In genomic region chr7:81294897-81295515, GRCh38 we compare ENCODE assay signal across 24 cellular contexts.
DNase-seq lines count a peak whose midpoint lies in the region; ATAC-seq and TF ChIP-seq lines count a peak whose summit lies in the region.
"Had no signal": no experiment of that assay in that cellular context is flagged by ENCODE, and none has a peak within 500 bp of the region (broad histone marks: within the 10 kb centered on the region; RNA-seq: fewer than 3 reads in every experiment).

No MANE protein-coding gene starts in this region.

- peaks cover 0 to 2% (median 0%) of the 10 kb centered on the region in 3 donors for H3K27me3 Mint-ChIP-seq in CD14-positive monocyte (ENCODE audit: low read depth in 3 of 3)
- no peaks in the 10 kb centered on the region for H3K27me3 Mint-ChIP-seq in stimulated activated naive B cell treated with anti-CD40 and anti-IgM and Interleukin-4, amounts not matched to agents 10 μg/mL and 1 μg/mL and 100 μg/mL, for 72 hours
- H3K27me3 Mint-ChIP-seq: CD8-positive, alpha-beta memory T cell had no signal

- 74 to 81% methylated on average over 10 to 12 of the region's 12 CpGs for WGBS in testis, 2 donors

- H3K9me3 ChIP-seq in testis = no peaks in the 10 kb centered on the region
- H3K9me3 ChIP-seq: MG63 had no signal

- H3K4me1 ChIP-seq in testis = no peaks in the 10 kb centered on the region

- peaks cover 0 to 4% (median 2%) of the 10 kb centered on the region in 7 donors for H3K9me3 Mint-ChIP-seq in CD14-positive monocyte
- peaks cover 4 to 5% of the 10 kb centered on the region in 2 donors for H3K9me3 Mint-ChIP-seq in stimulated activated naive B cell treated with anti-CD40 and anti-IgM and Interleukin-4, amounts not matched to agents 10 μg/mL and 1 μg/mL and 100 μg/mL, for 72 hours

- no peak overlapping the region for H3K4me3 Mint-ChIP-seq in CD14-positive monocyte
- no peak overlapping the region for H3K4me3 Mint-ChIP-seq in stimulated activated naive B cell treated with anti-CD40 and anti-IgM and Interleukin-4, amounts not matched to agents 10 μg/mL and 1 μg/mL and 100 μg/mL, for 72 hours
- H3K4me3 Mint-ChIP-seq: CD8-positive, alpha-beta memory T cell had no signal

- DNase-seq in CD14-positive monocyte (ENCODE audit: low spot score) (peak; percentile 41), dorsolateral prefrontal cortex (peak in 9 of 10 donors; percentile 4 to 80 (median 53)), occipital lobe (lab: John Stamatoyannopoulos, UW) (peak; percentile 32), NCI-H510A treated with DMSO at 0.1 percent for 48 hours (lab: John Stamatoyannopoulos, UW) (no peak), testis (no peak)
- no peak for DNase-seq in stimulated activated naive B cell treated with anti-CD40 and anti-IgM and Interleukin-4, amounts not matched to agents 10 μg/mL and 1 μg/mL and 100 μg/mL, for 72 hours
- DNase-seq: 8988T; AML-193; C1 segment of cervical spinal cord; Calu3; CD8-positive, alpha-beta memory T cell; EL; GF-D8; Kasumi-1; MG63; NCI-H1417; NCI-H1694 treated with DMSO at 0.1 percent for 48 hours; NCI-H2081 treated with DMSO at 0.1 percent for 48 hours; NCI-H446; NCI-H526 treated with DMSO at 0.1 percent for 48 hours; OCI-M1 had no signal

- TF ChIP-seq POLR2A in testis (IDR thresholded peaks at IDR 0.05) = no peak

- no peaks in the 10 kb centered on the region for H3K36me3 ChIP-seq in testis (ENCODE audit: low read depth, missing control alignments)
- H3K36me3 ChIP-seq: MG63 had no signal

- no peaks in the 10 kb centered on the region for H3K4me1 Mint-ChIP-seq in CD14-positive monocyte
- H3K4me1 Mint-ChIP-seq in stimulated activated naive B cell treated with anti-CD40 and anti-IgM and Interleukin-4, amounts not matched to agents 10 μg/mL and 1 μg/mL and 100 μg/mL, for 72 hours = no peaks in the 10 kb centered on the region
- H3K4me1 Mint-ChIP-seq: CD8-positive, alpha-beta memory T cell had no signal

- no peaks in the 10 kb centered on the region for H3K36me3 Mint-ChIP-seq in CD14-positive monocyte
- no peaks in the 10 kb centered on the region for H3K36me3 Mint-ChIP-seq in stimulated activated naive B cell treated with anti-CD40 and anti-IgM and Interleukin-4, amounts not matched to agents 10 μg/mL and 1 μg/mL and 100 μg/mL, for 72 hours
- H3K36me3 Mint-ChIP-seq: CD8-positive, alpha-beta memory T cell had no signal

- peaks cover 0 to 4% (median 0%) of the 10 kb centered on the region in 45 donors for H3K27me3 ChIP-seq in dorsolateral prefrontal cortex
- no peaks in the 10 kb centered on the region for H3K27me3 ChIP-seq in testis
- H3K27me3 ChIP-seq: MG63 had no signal

- intact Hi-C loops in CD14-positive monocyte (cut with micrococcal nuclease) (no loop called here), dorsolateral prefrontal cortex (cut with DNase I) (no loop called here), testis (cut with DNase I; ENCODE audit: low total_unique reads) (no loop called here)

- no peak for TF ChIP-seq CTCF in CD14-positive monocyte (IDR thresholded peaks at IDR 0.05)
- TF ChIP-seq CTCF in dorsolateral prefrontal cortex (IDR thresholded peaks at IDR 0.05 in 54 of 56, conservative IDR thresholded peaks at IDR 0.05 in 2 of 56; ENCODE audit: low read depth in 1 of 56, partially characterized antibody in 56 of 56) = no peak
- TF ChIP-seq CTCF in testis (IDR thresholded peaks at IDR 0.05) = no peak

- H3K4me3 ChIP-seq in dorsolateral prefrontal cortex = no peak overlapping the region
- H3K4me3 ChIP-seq in testis = no peak overlapping the region
- H3K4me3 ChIP-seq: MG63 had no signal

- no peak overlapping the region for H3K27ac ChIP-seq in dorsolateral prefrontal cortex
- no peak overlapping the region for H3K27ac ChIP-seq in testis

- no peak overlapping the region for H3K27ac Mint-ChIP-seq in CD14-positive monocyte
- H3K27ac Mint-ChIP-seq in stimulated activated naive B cell treated with anti-CD40 and anti-IgM and Interleukin-4, amounts not matched to agents 10 μg/mL and 1 μg/mL and 100 μg/mL, for 72 hours = no peak overlapping the region
- H3K27ac Mint-ChIP-seq: CD8-positive, alpha-beta memory T cell had no signal

- peak; percentile 22 to 29 for ATAC-seq in stimulated activated naive B cell treated with anti-CD40 and anti-IgM and Interleukin-4, amounts not matched to agents 10 μg/mL and 1 μg/mL and 100 μg/mL, for 72 hours (replicated peaks)
- ATAC-seq in GM18520 (IDR thresholded peaks at IDR 0.05; ENCODE audit: unreplicated experiment) = no peak
- ATAC-seq in HG03442 (IDR thresholded peaks at IDR 0.05; ENCODE audit: unreplicated experiment) = no peak
- ATAC-seq: Right ventricle myocardium inferior had no signal

Comparison
In these comparisons a context has a peak if more than half of its experiments do, and no peak if none do; other contexts are left out.
1. DNase-seq: peak in CD14-positive monocyte (single experiment), dorsolateral prefrontal cortex (9 of 10) and occipital lobe (single experiment); none in stimulated activated naive B cell treated with anti-CD40 and anti-IgM and Interleukin-4, amounts not matched to agents 10 μg/mL and 1 μg/mL and 100 μg/mL, for 72 hours (single experiment), NCI-H510A treated with DMSO at 0.1 percent for 48 hours (single experiment) and testis (single experiment).
2. ATAC-seq: peak in stimulated activated naive B cell treated with anti-CD40 and anti-IgM and Interleukin-4, amounts not matched to agents 10 μg/mL and 1 μg/mL and 100 μg/mL, for 72 hours (2 of 2); none in GM18520 (single experiment) and HG03442 (single experiment).